21 cellular contexts compared by ENCODE assay signal in genomic region chr11:6632116-6633073, GRCh38. TPM values are rescaled to one million over a fixed set of nuclear protein-coding genes. Genes with fewer than 3 reads are reported as not detected.
DNase-seq lines count a peak whose midpoint lies in the region; ATAC-seq and TF ChIP-seq lines count a peak whose summit lies in the region.
"Had no signal": no experiment of that assay in that cellular context is flagged by ENCODE, and none has a peak within 500 bp of the region (broad histone marks: within the 10 kb centered on the region; RNA-seq: fewer than 3 reads in every experiment).

No MANE protein-coding gene starts in this region.

- peaks cover 10% of the 10 kb centered on the region for H3K4me1 Mint-ChIP-seq in activated naive CD8-positive, alpha-beta T cell treated with anti-CD3 and anti-CD28 coated beads, Interleukin-2, amount 10 ng/mL, durations not matched to agents 7 days and 5 days
- peaks cover 10% of the 10 kb centered on the region for H3K4me1 Mint-ChIP-seq in stimulated activated effector memory CD8-positive, alpha-beta T cell treated with anti-CD3 and anti-CD28 coated beads, Interleukin-12 subunit alpha, Interleukin-12 subunit beta, amount 100 ng/mL, for 72 hours

- no peak overlapping the region for H2AFZ ChIP-seq in DND-41 (ENCODE audit: low read depth, low read length)

- 0 out of 3 replicates have a peak, but pooled peaks have one; percentile 18 for ATAC-seq in DND-41 (ENCODE audit: insufficient read depth, low read depth)
- peak; percentile 38 for ATAC-seq in activated naive CD8-positive, alpha-beta T cell treated with anti-CD3 and anti-CD28 coated beads, Interleukin-2, amount 10 ng/mL, durations not matched to agents 7 days and 5 days (ENCODE audit: low read depth)
- ATAC-seq in stimulated activated effector memory CD8-positive, alpha-beta T cell treated with anti-CD3 and anti-CD28 coated beads, Interleukin-12 subunit alpha, Interleukin-12 subunit beta, amount 100 ng/mL, for 72 hours, result peak; percentile 34

- TF ChIP-seq CTCF in DND-41 (IDR thresholded peaks at IDR 0.05; ENCODE audit: borderline replicate concordance, extremely low read depth, low read length, poor library complexity, severe bottlenecking), result no peak

- H3K27me3 ChIP-seq in DND-41 (ENCODE audit: insufficient read depth, low read length, poor library complexity), result no peaks in the 10 kb centered on the region
- H3K27me3 ChIP-seq in H7 (ENCODE audit: control insufficient read depth, insufficient read depth, low read length), result peaks cover 29% of the 10 kb centered on the region
- H3K27me3 ChIP-seq: Peyer's patch had no signal

- H4K20me1 ChIP-seq in DND-41 (ENCODE audit: insufficient read depth, low read length), result no peaks in the 10 kb centered on the region

- DNase-seq in DND-41, result no peak
- DNase-seq in H7, result peak; percentile 22
- DNase-seq in activated naive CD8-positive, alpha-beta T cell treated with anti-CD3 and anti-CD28 coated beads, Interleukin-2, amount 10 ng/mL, durations not matched to agents 7 days and 5 days, result no peak
- DNase-seq in stimulated activated effector memory CD8-positive, alpha-beta T cell treated with anti-CD3 and anti-CD28 coated beads, Interleukin-12 subunit alpha, Interleukin-12 subunit beta, amount 100 ng/mL, for 72 hours (ENCODE audit: low spot score in 2 of 2), result no peak
- DNase-seq in GM19240 (ENCODE audit: insufficient read length, low spot score), result no peak
- no peak for DNase-seq in NCI-H82 treated with DMSO at 0.1 percent for 48 hours (lab: John Stamatoyannopoulos, UW; ENCODE audit: unreplicated experiment)
- DNase-seq in cerebellar nuclear complex (lab: John Stamatoyannopoulos, UW), result no peak
- DNase-seq: CD4-positive, alpha-beta T cell; COR-L47; DMS 273 treated with DMSO at 0.1 percent for 48 hours; DMS79 treated with DMSO at 0.1 percent for 48 hours; GOT3; Karpas-422; MV-4-11; NCI-H1694; NCI-H2081 treated with DMSO at 0.1 percent for 48 hours; NCI-H2171 treated with DMSO at 0.1 percent for 48 hours; NCI-H524 treated with DMSO at 0.1 percent for 48 hours; NCI-H82; Peyer's patch had no signal

- no peaks in the 10 kb centered on the region for H3K9me3 Mint-ChIP-seq in activated naive CD8-positive, alpha-beta T cell treated with anti-CD3 and anti-CD28 coated beads, Interleukin-2, amount 10 ng/mL, durations not matched to agents 7 days and 5 days
- no peaks in the 10 kb centered on the region for H3K9me3 Mint-ChIP-seq in stimulated activated effector memory CD8-positive, alpha-beta T cell treated with anti-CD3 and anti-CD28 coated beads, Interleukin-12 subunit alpha, Interleukin-12 subunit beta, amount 100 ng/mL, for 72 hours
- H3K9me3 Mint-ChIP-seq: CD4-positive, alpha-beta T cell; IgD-negative memory B cell had no signal

- H3K27ac ChIP-seq in DND-41 (ENCODE audit: low read length), result no peak overlapping the region
- H3K27ac ChIP-seq: Peyer's patch had no signal

- H3K36me3 ChIP-seq in DND-41 (ENCODE audit: insufficient read depth, low read length) (no peaks in the 10 kb centered on the region), H7 (replicated peaks; ENCODE audit: control insufficient read depth, insufficient read depth, low read length) (no peaks in the 10 kb centered on the region; the same call in none of the 2 replicates)

- no peak overlapping the region for H3K4me2 ChIP-seq in DND-41 (ENCODE audit: insufficient read depth, low read length)

- H3K4me3 Mint-ChIP-seq in activated naive CD8-positive, alpha-beta T cell treated with anti-CD3 and anti-CD28 coated beads, Interleukin-2, amount 10 ng/mL, durations not matched to agents 7 days and 5 days, result no peak overlapping the region
- no peak overlapping the region for H3K4me3 Mint-ChIP-seq in stimulated activated effector memory CD8-positive, alpha-beta T cell treated with anti-CD3 and anti-CD28 coated beads, Interleukin-12 subunit alpha, Interleukin-12 subunit beta, amount 100 ng/mL, for 72 hours
- H3K4me3 Mint-ChIP-seq: CD4-positive, alpha-beta T cell had no signal

- POLR2A ChIA-PET in activated naive CD8-positive, alpha-beta T cell treated with anti-CD3 and anti-CD28 coated beads, Interleukin-2, amount 10 ng/mL, durations not matched to agents 7 days and 5 days (lab: Charles Lee), result interaction anchor here (1.8 to 2.1 kb wide), 2 partner anchors 14 to 21 kb away, joined by 4 to 8 read pairs; partner anchors contain the start of genes TAF10 and TPP1

- H3K4me1 ChIP-seq in DND-41 (ENCODE audit: insufficient read depth, low read length), result peaks cover 5% of the 10 kb centered on the region; the same call in 1 of the 2 replicates

- H3K79me2 ChIP-seq in DND-41 (ENCODE audit: insufficient read depth, low read length), result no peaks in the 10 kb centered on the region

- H3K9me3 ChIP-seq in DND-41 (ENCODE audit: insufficient read depth, low read length, severe bottlenecking), result no peaks in the 10 kb centered on the region
- H3K9me3 ChIP-seq: Peyer's patch had no signal

- no peak overlapping the region for H3K27ac Mint-ChIP-seq in activated naive CD8-positive, alpha-beta T cell treated with anti-CD3 and anti-CD28 coated beads, Interleukin-2, amount 10 ng/mL, durations not matched to agents 7 days and 5 days
- H3K27ac Mint-ChIP-seq in stimulated activated effector memory CD8-positive, alpha-beta T cell treated with anti-CD3 and anti-CD28 coated beads, Interleukin-12 subunit alpha, Interleukin-12 subunit beta, amount 100 ng/mL, for 72 hours, result peak overlapping the region; percentile 70
- H3K27ac Mint-ChIP-seq: CD4-positive, alpha-beta T cell had no signal

- H3K9ac ChIP-seq in DND-41 (ENCODE audit: low read depth, low read length), result no peak overlapping the region

- H3K27me3 Mint-ChIP-seq in activated naive CD8-positive, alpha-beta T cell treated with anti-CD3 and anti-CD28 coated beads, Interleukin-2, amount 10 ng/mL, durations not matched to agents 7 days and 5 days, result no peaks in the 10 kb centered on the region
- H3K27me3 Mint-ChIP-seq: CD4-positive, alpha-beta T cell; IgD-negative memory B cell had no signal

- no peak overlapping the region for H3K4me3 ChIP-seq in DND-41 (ENCODE audit: low read depth in 1 of 2, low read length in 2 of 2)
- H3K4me3 ChIP-seq in H7 (ENCODE audit: insufficient read depth, low read depth, low read length), result no peak overlapping the region
- H3K4me3 ChIP-seq: Peyer's patch had no signal

- H3K36me3 Mint-ChIP-seq in activated naive CD8-positive, alpha-beta T cell treated with anti-CD3 and anti-CD28 coated beads, Interleukin-2, amount 10 ng/mL, durations not matched to agents 7 days and 5 days, result no peaks in the 10 kb centered on the region
- no peaks in the 10 kb centered on the region for H3K36me3 Mint-ChIP-seq in stimulated activated effector memory CD8-positive, alpha-beta T cell treated with anti-CD3 and anti-CD28 coated beads, Interleukin-12 subunit alpha, Interleukin-12 subunit beta, amount 100 ng/mL, for 72 hours
- H3K36me3 Mint-ChIP-seq: IgD-negative memory B cell had no signal

RNA-seq across cellular contexts. Expression of gene TPP1, which starts 13.2 kb away (rescaled TPM):
- total RNA-seq in H7 (2014; rRNA removed; shearing (Covaris generic)), result 13.9 and 17.1 TPM in 2 replicates
- 100 to 1,000 TPM; 114 to 120 TPM for total RNA-seq in activated naive CD8-positive, alpha-beta T cell treated with anti-CD3 and anti-CD28 coated beads, Interleukin-2, amount 10 ng/mL, durations not matched to agents 7 days and 5 days

RNA-seq across cellular contexts. Expression of gene TAF10, which starts 20.4 kb away (rescaled TPM):
- total RNA-seq in H7 (2014; rRNA removed; shearing (Covaris generic)), result 121 and 198 TPM in 2 replicates
- 100 to 1,000 TPM; 154 to 156 TPM for total RNA-seq in activated naive CD8-positive, alpha-beta T cell treated with anti-CD3 and anti-CD28 coated beads, Interleukin-2, amount 10 ng/mL, durations not matched to agents 7 days and 5 days

RNA-seq across cellular contexts. Expression of gene DCHS1, which starts 23.2 kb away (rescaled TPM):
- 15.7 and 16.8 TPM in 2 replicates for total RNA-seq in H7 (2014; rRNA removed; shearing (Covaris generic))
- 1 to 10 TPM; 2.1 to 2.5 TPM for total RNA-seq in activated naive CD8-positive, alpha-beta T cell treated with anti-CD3 and anti-CD28 coated beads, Interleukin-2, amount 10 ng/mL, durations not matched to agents 7 days and 5 days

RNA-seq across cellular contexts. Expression of gene ILK, which starts 28.8 kb away (rescaled TPM):
- 114 and 130 TPM in 2 replicates for total RNA-seq in H7 (2014; rRNA removed; shearing (Covaris generic))
- 100 to 1,000 TPM; 195 to 207 TPM for total RNA-seq in activated naive CD8-positive, alpha-beta T cell treated with anti-CD3 and anti-CD28 coated beads, Interleukin-2, amount 10 ng/mL, durations not matched to agents 7 days and 5 days

RNA-seq across cellular contexts. Expression of gene RRP8, which starts 29.0 kb away (rescaled TPM):
- total RNA-seq in H7 (2014; rRNA removed; shearing (Covaris generic)), result 18.0 and 20.1 TPM in 2 replicates
- 10 to 100 TPM; 31.7 to 34.4 TPM for total RNA-seq in activated naive CD8-positive, alpha-beta T cell treated with anti-CD3 and anti-CD28 coated beads, Interleukin-2, amount 10 ng/mL, durations not matched to agents 7 days and 5 days
